Comparison of ENCODE assay signal across 9 cellular contexts in the genomic region with DNA sequence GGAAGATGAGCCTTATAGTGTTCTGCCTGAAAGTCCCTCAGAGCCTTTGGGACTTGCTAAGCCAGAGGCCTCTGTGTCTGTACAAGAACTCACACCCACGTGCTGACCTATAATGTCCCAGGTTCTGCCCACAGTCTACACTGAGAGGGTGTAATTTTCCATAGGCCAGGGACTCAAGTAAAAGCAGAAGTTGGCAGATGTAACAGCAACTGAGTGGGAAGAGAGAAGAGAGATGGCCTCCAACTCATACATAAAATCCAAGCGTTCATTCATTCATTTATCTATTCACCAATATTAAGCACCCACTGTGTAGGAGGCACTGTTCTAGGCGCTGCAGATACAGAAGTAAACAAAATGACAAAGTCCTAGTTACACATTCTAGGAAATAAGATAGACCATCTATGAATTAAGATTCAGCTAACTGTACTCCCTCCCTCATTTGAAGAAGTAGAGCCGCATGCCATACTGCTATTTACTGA. TPM values are rescaled to one million over a fixed set of nuclear protein-coding genes. Genes with fewer than 3 reads are reported as not detected.
DNase-seq lines count a peak whose midpoint lies in the region; ATAC-seq, FAIRE-seq and TF ChIP-seq lines count a peak whose summit lies in the region.
"Had no signal": no experiment of that assay in that cellular context is flagged by ENCODE, and none has a peak within 500 bp of the region (broad histone marks: within the 10 kb centered on the region; RNA-seq: fewer than 3 reads in every experiment).

No MANE protein-coding gene starts in this region.

- no peak for FAIRE-seq in urothelium cell line (lab: Jason Lieb, UNC)

- H3K27me3 ChIP-seq in aorta (ENCODE audit: control insufficient read depth in 1 of 2, insufficient read depth in 2 of 2, low read length in 1 of 2) (no peaks in the 10 kb centered on the region), foreskin keratinocyte (peaks cover 5% of the 10 kb centered on the region)

- no peak overlapping the region for H3K4me3 ChIP-seq in aorta (ENCODE audit: low read length in 2 of 2)

- TF ChIP-seq CTCF in foreskin keratinocyte (conservative IDR thresholded peaks at IDR 0.05) = no peak

- intact Hi-C loops in left ventricle myocardium superior (cut with micrococcal nuclease) (no loop called here), Right ventricle myocardium inferior (cut with DNase I) (no loop called here), aorta (cut with DNase I) (no loop called here)

- no peaks in the 10 kb centered on the region for H3K36me3 ChIP-seq in aorta (ENCODE audit: control insufficient read depth in 1 of 2, insufficient read depth in 2 of 2, low read length in 1 of 2)

- 83 to 86% methylated on average over 4 of the region's 4 CpGs for WGBS in aorta, 2 donors

- no peaks in the 10 kb centered on the region for H3K9me3 ChIP-seq in aorta (ENCODE audit: control insufficient read depth, low read length)

- H3K4me1 ChIP-seq in aorta (ENCODE audit: control insufficient read depth in 1 of 2, insufficient read depth in 2 of 2, low read length in 2 of 2) (no peaks in the 10 kb centered on the region), foreskin keratinocyte (no peaks in the 10 kb centered on the region)

- H3K27ac ChIP-seq in aorta (ENCODE audit: low read depth in 1 of 2, low read length in 2 of 2) (no peak overlapping the region), foreskin keratinocyte (no peak overlapping the region)

- DNase-seq in left ventricle myocardium superior (no peak), Right ventricle myocardium inferior (ENCODE audit: missing footprints) (no peak), aorta (no peak), mucosa of gallbladder (ENCODE audit: low spot score) (no peak), urothelium cell line (ENCODE audit: low spot score) (no peak), foreskin keratinocyte (no peak)
- DNase-seq in activated T-cell treated with anti-CD3 and anti-CD28 coated beads, Interleukin-2, amount 50 U/mL, for 48 hours = peak; percentile 53 to 62
- DNase-seq: NCI-H345 had no signal

- peak; percentile 28 for ATAC-seq in left ventricle myocardium superior
- ATAC-seq in Right ventricle myocardium inferior = no peak
- peak; percentile 28 for ATAC-seq in HG03432 (IDR thresholded peaks at IDR 0.05; ENCODE audit: unreplicated experiment)
- peak; percentile 45 for ATAC-seq in aorta (ENCODE audit: low FRiP score)
- no peak for ATAC-seq in foreskin keratinocyte

RNA-seq across cellular contexts. Expression of gene MDM1, which starts 41.7 kb away (rescaled TPM):
- total RNA-seq in left ventricle myocardium superior (6.2 TPM), Right ventricle myocardium inferior (7.4 TPM), aorta (10 to 100 TPM; 12.6 to 15.0 TPM), mucosa of gallbladder (15.0 TPM), foreskin keratinocyte (6.1 and 6.9 TPM in 2 replicates)
- polyA plus RNA-seq in aorta (10 to 100 TPM; 10.5 to 19.6 TPM), foreskin keratinocyte (2.1 and 2.6 TPM in 2 replicates)

Comparison
In these comparisons a context has a peak if more than half of its experiments do, and no peak if none do; other contexts are left out.
1. ATAC-seq: peak in left ventricle myocardium superior (single experiment), HG03432 (single experiment) and aorta (single experiment); none in Right ventricle myocardium inferior (single experiment) and foreskin keratinocyte (single experiment).
2. DNase-seq: peak in activated T-cell treated with anti-CD3 and anti-CD28 coated beads, Interleukin-2, amount 50 U/mL, for 48 hours (2 of 2); none in left ventricle myocardium superior (single experiment), Right ventricle myocardium inferior (single experiment), aorta (0 of 2), mucosa of gallbladder (single experiment), urothelium cell line (single experiment) and foreskin keratinocyte (0 of 2).